ENCODE assay signal across 8 cellular contexts in genomic region chr6:6676910-6677441, GRCh38.
DNase-seq lines count a peak whose midpoint lies in the region; ATAC-seq and FAIRE-seq lines count a peak whose summit lies in the region.

No MANE protein-coding gene starts in this region.

- peak; percentile 71 for FAIRE-seq in endometrium (lab: Jason Lieb, UNC)

- in situ Hi-C loops in G401 (cut with HindIII; ENCODE audit: low sequenced_read_pairs) = no loop called here

- DNase-seq in G401 (ENCODE audit: low spot score) = peak; percentile 80
- DNase-seq in HK-2 (ENCODE audit: unreplicated experiment) = peak; percentile 78
- peak; percentile 26 for DNase-seq in NK-92 (lab: John Stamatoyannopoulos, UW; ENCODE audit: unreplicated experiment)
- DNase-seq in activated CD8-positive, alpha-beta memory T cell treated with anti-CD3 and anti-CD28 coated beads for 24 hours = peak; percentile 94
- DNase-seq in mucosa of gallbladder (ENCODE audit: low spot score) = peak; percentile 89
- peak; percentile 91 for DNase-seq in stimulated activated CD8-positive, alpha-beta memory T cell treated with anti-CD3 and anti-CD28 coated beads, Interleukin-4, amount 100 ng/mL, for 48 hours

- ATAC-seq in HG03342 (IDR thresholded peaks at IDR 0.05; ENCODE audit: unreplicated experiment) = no peak

Comparison
In these comparisons a context has a peak if more than half of its experiments do, and no peak if none do; other contexts are left out.
1. DNase-seq: peak in every context shown above with its lines; median percentile 94 in activated CD8-positive, alpha-beta memory T cell treated with anti-CD3 and anti-CD28 coated beads for 24 hours; 91 in stimulated activated CD8-positive, alpha-beta memory T cell treated with anti-CD3 and anti-CD28 coated beads, Interleukin-4, amount 100 ng/mL, for 48 hours; 89 in mucosa of gallbladder; 80 in G401; 78 in HK-2; 26 in NK-92.